In genomic region chr6:129434091-129434490, GRCh38 we compare ENCODE assay signal across 25 cellular contexts.
"Had no signal": no experiment of that assay in that cellular context is flagged by ENCODE, and none has a peak within 500 bp of the region (broad histone marks: within the 10 kb centered on the region; RNA-seq: fewer than 3 reads in every experiment).

No MANE protein-coding gene starts in this region.

- H3K27me3 ChIP-seq: ascending aorta, breast epithelium, cardiac muscle cell, dorsolateral prefrontal cortex had no signal

- H3K4me1 ChIP-seq: ascending aorta, breast epithelium had no signal

- H3K4me3 ChIP-seq: ascending aorta, breast epithelium, cardiac muscle cell, coronary artery, dorsolateral prefrontal cortex had no signal

- ATAC-seq: activated CD4-positive, alpha-beta T cell treated with anti-CD3 and anti-CD28 coated beads for 36 hours; activated CD8-positive, alpha-beta memory T cell treated with anti-CD3 and anti-CD28 coated beads, Interleukin-2, amount 10 ng/mL, durations not matched to agents 7 days and 5 days; activated CD8-positive, alpha-beta T cell treated with anti-CD3 and anti-CD28 coated beads, Interleukin-2, amount 10 ng/mL, durations not matched to agents 7 days and 5 days; activated naive CD4-positive, alpha-beta T cell treated with anti-CD3 and anti-CD28 coated beads, Interleukin-2, amount 50 U/mL, for 72 hours; esophagus mucosa had no signal

- H3K27ac ChIP-seq: ascending aorta, breast epithelium, cardiac muscle cell, coronary artery, dorsolateral prefrontal cortex had no signal

- H3K9me3 ChIP-seq: ascending aorta, breast epithelium had no signal

- H3K36me3 ChIP-seq: ascending aorta, breast epithelium had no signal

- DNase-seq: activated CD4-positive, alpha-beta memory T cell treated with anti-CD3 and anti-CD28 coated beads for 36 hours; activated CD4-positive, alpha-beta T cell treated with anti-CD3 and anti-CD28 coated beads for 36 hours; activated CD4-positive, alpha-beta T cell treated with anti-CD3 and anti-CD28 coated beads, Interleukin-2, amount 10 ng/mL, durations not matched to agents 24 days and 14 days; activated CD4-positive, CD25-positive, alpha-beta regulatory T cell; activated CD4-positive, CD25-positive, alpha-beta regulatory T cell treated with anti-CD3 and anti-CD28 coated beads, Interleukin-2, amount 50 U/mL, for 72 hours; activated CD8-positive, alpha-beta memory T cell treated with anti-CD3 and anti-CD28 coated beads, Interleukin-2, amount 10 ng/mL, durations not matched to agents 7 days and 5 days; activated CD8-positive, alpha-beta memory T cell treated with anti-CD3 and anti-CD28 coated beads, Interleukin-2, amount 50 U/mL, for 4 hours; activated CD8-positive, alpha-beta T cell treated with anti-CD3 and anti-CD28 coated beads, Interleukin-2, amount 10 ng/mL, durations not matched to agents 7 days and 5 days; activated gamma-delta T cell; activated naive CD4-positive, alpha-beta T cell; activated naive CD4-positive, alpha-beta T cell treated with anti-CD3 and anti-CD28 coated beads, Interleukin-2, amount 10 ng/mL, durations not matched to agents 7 days and 5 days; activated naive CD8-positive, alpha-beta T cell treated with anti-CD3 and anti-CD28 coated beads, Interleukin-2, amount 10 ng/mL, durations not matched to agents 7 days and 5 days; activated T-cell treated with anti-CD3 and anti-CD28 coated beads, Interleukin-2, amount 50 U/mL, for 1 hour; activated T-cell treated with anti-CD3 and anti-CD28 coated beads, Interleukin-2, amount 50 U/mL, for 48 hours; dorsolateral prefrontal cortex; effector memory CD4-positive, alpha-beta T cell; endodermal cell; foreskin fibroblast; T-helper 2 cell had no signal
